Comparison of ENCODE assay signal across 23 cellular contexts in the genomic region with DNA sequence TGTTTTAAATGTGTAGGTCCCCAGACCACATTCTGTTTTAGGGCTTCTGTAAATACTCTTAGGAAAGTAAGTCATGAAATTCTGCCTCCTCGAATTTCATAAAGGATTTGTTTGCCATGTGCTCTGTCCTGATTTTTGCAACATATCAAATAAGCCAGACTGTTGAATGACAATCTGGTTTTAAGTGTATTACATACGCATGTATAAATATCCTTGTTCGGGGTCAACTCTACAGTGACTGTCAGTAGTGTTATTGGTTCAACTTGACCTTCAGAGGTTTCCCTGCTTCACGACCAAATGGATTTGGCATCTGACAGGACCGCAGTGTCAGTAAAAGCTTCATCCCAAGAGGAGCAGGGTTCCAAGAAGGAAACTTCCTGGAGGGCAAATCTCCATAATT.
"Had no signal": no experiment of that assay in that cellular context is flagged by ENCODE, and none has a peak within 500 bp of the region (broad histone marks: within the 10 kb centered on the region; RNA-seq: fewer than 3 reads in every experiment).

No MANE protein-coding gene starts in this region.

- FAIRE-seq: frontal cortex, TTC549 had no signal

- ATAC-seq: body of pancreas; left colon; lower lobe of right lung; naive thymus-derived CD8-positive, alpha-beta T cell; T-cell had no signal

- DNase-seq: activated CD4-positive, alpha-beta T cell treated with anti-CD3 and anti-CD28 coated beads, Interleukin-2, amount 50 U/mL, for 1 hour; activated CD4-positive, CD25-positive, alpha-beta regulatory T cell treated with anti-CD3 and anti-CD28 coated beads, Interleukin-2, amount 50 U/mL, for 72 hours; activated gamma-delta T cell treated with Interleukin-2 at 50 U/mL for 16 hours; activated T-cell treated with anti-CD3 and anti-CD28 coated beads, Interleukin-2, amount 50 U/mL, for 1 hour; anterior cingulate cortex; body of pancreas; central memory CD4-positive, alpha-beta T cell; dermis blood vessel endothelial cell; effector CD8-positive, alpha-beta T cell; head of caudate nucleus; islet precursor cell; left colon; lower lobe of right lung; naive thymus-derived CD8-positive, alpha-beta T cell; posterior cingulate gyrus; stimulated activated CD4-positive, alpha-beta T cell treated with anti-CD3 and anti-CD28 coated beads, Interleukin-2, amount 100 ng/mL, for 48 hours; stimulated activated naive CD4-positive, alpha-beta T cell treated with Interleukin-2 at 50 U/mL for 16 hours; substantia nigra; T-cell; tibial artery; WERI-Rb-1 had no signal
